13 cellular contexts compared by ENCODE assay signal in the genomic region with DNA sequence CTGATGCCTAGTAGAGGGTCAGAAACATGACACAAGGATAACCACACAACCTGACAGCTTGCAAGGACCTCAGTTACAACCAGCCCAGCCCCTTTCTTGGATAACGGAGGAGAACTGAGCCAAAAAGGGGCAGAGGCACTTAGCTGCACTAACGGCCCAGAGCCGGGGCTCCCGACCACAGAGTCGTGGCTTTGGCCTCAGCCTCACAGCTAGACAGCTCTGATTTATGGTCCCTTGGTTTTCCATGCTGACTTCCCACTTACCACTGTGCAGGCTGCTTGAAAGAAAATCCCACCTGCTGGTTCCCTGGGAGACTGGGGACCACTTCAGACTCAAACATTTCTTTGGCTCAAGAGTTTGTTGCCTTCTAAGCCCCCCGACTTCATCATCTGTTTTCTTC.
"Had no signal": no experiment of that assay in that cellular context is flagged by ENCODE, and none has a peak within 500 bp of the region (broad histone marks: within the 10 kb centered on the region; RNA-seq: fewer than 3 reads in every experiment).

No MANE protein-coding gene starts in this region.

- H3K36me3 Mint-ChIP-seq: activated naive CD8-positive, alpha-beta T cell; stimulated activated memory B cell treated with anti-CD40 and anti-IgM and Interleukin-4, amounts not matched to agents 10 μg/mL and 1 μg/mL and 100 μg/mL, for 72 hours had no signal

- H3K4me3 ChIP-seq: dorsolateral prefrontal cortex, hepatocyte, right lobe of liver, spleen, tibial nerve had no signal

- H2AFZ ChIP-seq: hepatocyte had no signal

- ATAC-seq: right lobe of liver; stimulated activated memory B cell treated with anti-CD40 and anti-IgM and Interleukin-4, amounts not matched to agents 10 μg/mL and 1 μg/mL and 100 μg/mL, for 72 hours had no signal

- H3K4me3 Mint-ChIP-seq: activated naive CD8-positive, alpha-beta T cell; stimulated activated memory B cell treated with anti-CD40 and anti-IgM and Interleukin-4, amounts not matched to agents 10 μg/mL and 1 μg/mL and 100 μg/mL, for 72 hours had no signal

- H3K4me2 ChIP-seq: hepatocyte had no signal

- H3K4me1 ChIP-seq: right lobe of liver, tibial nerve had no signal

- H3K36me3 ChIP-seq: right lobe of liver, spleen, tibial nerve had no signal

- H3K9me3 ChIP-seq: right lobe of liver, spleen, tibial nerve had no signal

- H3K27ac Mint-ChIP-seq: activated naive CD8-positive, alpha-beta T cell; stimulated activated memory B cell treated with anti-CD40 and anti-IgM and Interleukin-4, amounts not matched to agents 10 μg/mL and 1 μg/mL and 100 μg/mL, for 72 hours had no signal

- H3K27ac ChIP-seq: dorsolateral prefrontal cortex, hepatocyte, right lobe of liver, spleen, tibial nerve had no signal

- DNase-seq: activated CD4-positive, alpha-beta T cell treated with anti-CD3 and anti-CD28 coated beads, Interleukin-2, amount 50 U/mL, for 1 hour; activated T-cell treated with anti-CD3 and anti-CD28 coated beads for 4 hours; dorsolateral prefrontal cortex; kidney; mesendoderm; right lobe of liver; spleen; stimulated activated CD4-positive, alpha-beta T cell treated with anti-CD3 and anti-CD28 coated beads, Interleukin-1b, Interleukin-23, amount 100 ng/mL, for 48 hours; T-helper 2 cell had no signal

- H3K27me3 ChIP-seq: dorsolateral prefrontal cortex, hepatocyte, right lobe of liver, tibial nerve had no signal

- H3K27me3 Mint-ChIP-seq: activated naive CD8-positive, alpha-beta T cell had no signal
